ENCODE assay signal across 21 cellular contexts in genomic region chr9:86546712-86547111, GRCh38.
DNase-seq lines count a peak whose midpoint lies in the region; ATAC-seq and TF ChIP-seq lines count a peak whose summit lies in the region.
"Had no signal": no experiment of that assay in that cellular context is flagged by ENCODE, and none has a peak within 500 bp of the region (broad histone marks: within the 10 kb centered on the region; RNA-seq: fewer than 3 reads in every experiment).

No MANE protein-coding gene starts in this region.

- POLR2A ChIA-PET in HEK293T (lab: Yijun Ruan, JAX): no interaction called here

- H3K27ac ChIP-seq in right atrium auricular region (no peak overlapping the region), skeletal muscle tissue (ENCODE audit: low read depth, low read length) (no peak overlapping the region)
- H3K27ac ChIP-seq: left ventricle myocardium inferior, thoracic aorta had no signal

- H3K36me3 ChIP-seq in right atrium auricular region: no peaks in the 10 kb centered on the region
- no peaks in the 10 kb centered on the region for H3K36me3 ChIP-seq in skeletal muscle tissue (ENCODE audit: control insufficient read depth in 3 of 3, insufficient read depth in 3 of 3, low read length in 3 of 3)
- H3K36me3 ChIP-seq: left ventricle myocardium inferior, thoracic aorta had no signal

- H3K27me3 Mint-ChIP-seq in glutamatergic neuron (ENCODE audit: unreplicated experiment): no peaks in the 10 kb centered on the region
- H3K27me3 Mint-ChIP-seq: dendritic cell treated with granulocyte-macrophage colony-stimulating factor and Interleukin-4, amounts not matched to agents 40 ng/mL and 50 ng/mL, for 4 days; stimulated activated memory B cell treated with anti-CD40 and anti-IgM and Interleukin-4, amounts not matched to agents 10 μg/mL and 1 μg/mL and 100 μg/mL, for 72 hours had no signal

- H3K4me3 ChIP-seq in right atrium auricular region (no peak overlapping the region), skeletal muscle tissue (ENCODE audit: low read length in 3 of 3) (peak overlapping the region in 2 of 3 donors; percentile 0 to 37)
- H3K4me3 ChIP-seq: K562, left ventricle myocardium inferior, thoracic aorta had no signal

- DNase-seq in Right ventricle myocardium superior: no peak
- no peak for DNase-seq in right atrium auricular region (ENCODE audit: low spot score)
- peak; percentile 72 for DNase-seq in NCI-H2029 treated with DMSO at 0.1 percent for 48 hours (lab: John Stamatoyannopoulos, UW)
- no peak for DNase-seq in glutamatergic neuron
- no peak for DNase-seq in NCI-H2107 treated with DMSO at 0.1 percent for 48 hours (lab: John Stamatoyannopoulos, UW; ENCODE audit: unreplicated experiment)
- no peak for DNase-seq in HEK293T (ENCODE audit: extremely low spot score)
- DNase-seq: activated CD4-positive, alpha-beta memory T cell treated with anti-CD3 and anti-CD28 coated beads for 36 hours; CD4-positive, alpha-beta memory T cell; H9; left ventricle myocardium inferior; MV-4-11; NCI-H187 treated with DMSO at 0.1 percent for 48 hours; NCI-H526 treated with DMSO at 0.1 percent for 48 hours; occipital lobe; PC-3 had no signal

- H3K4me1 Mint-ChIP-seq in glutamatergic neuron (ENCODE audit: low read depth, unreplicated experiment): peaks cover 15% of the 10 kb centered on the region
- H3K4me1 Mint-ChIP-seq: CD4-positive, alpha-beta memory T cell; stimulated activated memory B cell treated with anti-CD40 and anti-IgM and Interleukin-4, amounts not matched to agents 10 μg/mL and 1 μg/mL and 100 μg/mL, for 72 hours had no signal

- H3K4me1 ChIP-seq in right atrium auricular region: no peaks in the 10 kb centered on the region
- peaks cover 7 to 8% (median 7%) of the 10 kb centered on the region in 3 donors for H3K4me1 ChIP-seq in skeletal muscle tissue (ENCODE audit: control insufficient read depth in 3 of 3, insufficient read depth in 3 of 3, low read length in 3 of 3)
- H3K4me1 ChIP-seq: left ventricle myocardium inferior had no signal

- H3K4me3 Mint-ChIP-seq in glutamatergic neuron (ENCODE audit: unreplicated experiment): peak overlapping the region; percentile 38
- H3K4me3 Mint-ChIP-seq: activated CD4-positive, alpha-beta memory T cell treated with anti-CD3 and anti-CD28 coated beads for 36 hours; CD4-positive, alpha-beta memory T cell; dendritic cell treated with granulocyte-macrophage colony-stimulating factor and Interleukin-4, amounts not matched to agents 40 ng/mL and 50 ng/mL, for 4 days; stimulated activated memory B cell treated with anti-CD40 and anti-IgM and Interleukin-4, amounts not matched to agents 10 μg/mL and 1 μg/mL and 100 μg/mL, for 72 hours had no signal

- no peak overlapping the region for H3K9ac ChIP-seq in skeletal muscle tissue (ENCODE audit: low read depth in 1 of 3, low read length in 3 of 3)

- peak overlapping the region; percentile 31 for H3K27ac Mint-ChIP-seq in glutamatergic neuron (ENCODE audit: unreplicated experiment)
- H3K27ac Mint-ChIP-seq: activated CD4-positive, alpha-beta memory T cell treated with anti-CD3 and anti-CD28 coated beads for 36 hours; CD4-positive, alpha-beta memory T cell; dendritic cell treated with granulocyte-macrophage colony-stimulating factor and Interleukin-4, amounts not matched to agents 40 ng/mL and 50 ng/mL, for 4 days; H9; stimulated activated memory B cell treated with anti-CD40 and anti-IgM and Interleukin-4, amounts not matched to agents 10 μg/mL and 1 μg/mL and 100 μg/mL, for 72 hours had no signal

- intact Hi-C loops in Right ventricle myocardium superior (cut with DNase I): no loop called here

- H3K27me3 ChIP-seq in right atrium auricular region (no peaks in the 10 kb centered on the region), skeletal muscle tissue (ENCODE audit: control insufficient read depth in 3 of 3, insufficient read depth in 3 of 3, low read length in 3 of 3) (no peaks in the 10 kb centered on the region)

- no peaks in the 10 kb centered on the region for H3K9me3 Mint-ChIP-seq in glutamatergic neuron (ENCODE audit: unreplicated experiment)
- H3K9me3 Mint-ChIP-seq: activated CD4-positive, alpha-beta memory T cell treated with anti-CD3 and anti-CD28 coated beads for 36 hours; dendritic cell treated with granulocyte-macrophage colony-stimulating factor and Interleukin-4, amounts not matched to agents 40 ng/mL and 50 ng/mL, for 4 days; H9; stimulated activated memory B cell treated with anti-CD40 and anti-IgM and Interleukin-4, amounts not matched to agents 10 μg/mL and 1 μg/mL and 100 μg/mL, for 72 hours had no signal

- H3K36me3 Mint-ChIP-seq in glutamatergic neuron (ENCODE audit: unreplicated experiment): peaks cover 5% of the 10 kb centered on the region
- H3K36me3 Mint-ChIP-seq: activated CD4-positive, alpha-beta memory T cell treated with anti-CD3 and anti-CD28 coated beads for 36 hours; CD4-positive, alpha-beta memory T cell; stimulated activated memory B cell treated with anti-CD40 and anti-IgM and Interleukin-4, amounts not matched to agents 10 μg/mL and 1 μg/mL and 100 μg/mL, for 72 hours had no signal

- no peak for TF ChIP-seq CTCF in right atrium auricular region (IDR thresholded peaks at IDR 0.05)
- TF ChIP-seq CTCF in glutamatergic neuron (IDR thresholded peaks at IDR 0.05; ENCODE audit: partially characterized antibody, unreplicated experiment): no peak

- peak; percentile 36 for ATAC-seq in Right ventricle myocardium superior (ENCODE audit: poor library complexity)
- ATAC-seq in GM19328 (IDR thresholded peaks at IDR 0.05; ENCODE audit: unreplicated experiment): no peak
- ATAC-seq: K562; PC-3; stimulated activated memory B cell treated with anti-CD40 and anti-IgM and Interleukin-4, amounts not matched to agents 10 μg/mL and 1 μg/mL and 100 μg/mL, for 72 hours had no signal

- H3K9me3 ChIP-seq in right atrium auricular region (no peaks in the 10 kb centered on the region), skeletal muscle tissue (ENCODE audit: control insufficient read depth in 3 of 3, low read length in 3 of 3) (no peaks in the 10 kb centered on the region)
- H3K9me3 ChIP-seq: left ventricle myocardium inferior, thoracic aorta had no signal

- CTCF ChIA-PET in HEK293T (lab: Yijun Ruan, JAX): no interaction called here

TF ChIP-seq in HEK293T, 16 proteins besides CTCF, POLR2A, EP300 and RAD21:
- no peak for TF ChIP-seq HDGF (IDR thresholded peaks at IDR 0.05; ENCODE audit: borderline replicate concordance)
- no peak for TF ChIP-seq NFRKB (IDR thresholded peaks at IDR 0.05)
- no peak for TF ChIP-seq SUZ12 (IDR thresholded peaks at IDR 0.05)
- no peak for TF ChIP-seq FOXA1 (IDR thresholded peaks at IDR 0.05)
- TF ChIP-seq BHLHE40 (IDR thresholded peaks at IDR 0.05; ENCODE audit: borderline replicate concordance): no peak
- TF ChIP-seq FOXM1 (IDR thresholded peaks at IDR 0.05; ENCODE audit: borderline replicate concordance): no peak
- no peak for TF ChIP-seq L3MBTL2 (conservative IDR thresholded peaks at IDR 0.05)
- no peak for TF ChIP-seq SP1 (IDR thresholded peaks at IDR 0.05)
- TF ChIP-seq TARDBP (IDR thresholded peaks at IDR 0.05): no peak
- TF ChIP-seq CTBP1 (IDR thresholded peaks at IDR 0.05; ENCODE audit: borderline replicate concordance): no peak
- no peak for TF ChIP-seq LEF1 (IDR thresholded peaks at IDR 0.05; ENCODE audit: borderline replicate concordance)
- TF ChIP-seq FOXK2 (IDR thresholded peaks at IDR 0.05): no peak
TF ChIP-seq in HEK293T: peak in this region for 0.

Comparison
In these comparisons a context has a peak if more than half of its experiments do, and no peak if none do; other contexts are left out.
1. H3K4me3 ChIP-seq: peak in skeletal muscle tissue (2 of 3); none in right atrium auricular region (0 of 2).